In the genomic region with DNA sequence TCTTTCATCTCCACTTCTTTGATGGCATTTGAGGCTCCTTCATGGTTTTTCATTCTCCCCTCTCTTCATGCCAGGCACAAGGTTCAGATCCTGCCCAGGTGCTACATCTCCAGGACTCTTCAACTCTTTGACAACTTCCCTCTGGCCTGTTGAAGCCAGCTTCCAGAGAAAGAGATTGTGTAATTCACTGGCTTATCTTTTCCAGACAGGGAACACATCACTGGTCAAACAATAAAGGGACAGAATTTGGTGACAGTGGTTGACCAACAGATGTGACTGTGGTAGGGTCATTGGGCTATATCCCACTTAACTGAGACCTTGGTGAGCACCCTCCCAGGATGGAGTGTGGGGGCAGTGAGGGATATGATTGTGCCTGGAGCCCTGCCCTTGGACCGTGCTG, we compare ENCODE assay signal across 29 cellular contexts.
"Had no signal": no experiment of that assay in that cellular context is flagged by ENCODE, and none has a peak within 500 bp of the region (broad histone marks: within the 10 kb centered on the region; RNA-seq: fewer than 3 reads in every experiment).

No MANE protein-coding gene starts in this region.

- H3K27ac ChIP-seq: esophagus squamous epithelium, heart right ventricle, neutrophil, parathyroid adenoma, skin epidermis, spleen, thoracic aorta, tibial nerve, upper lobe of left lung had no signal

- H2AFZ ChIP-seq: parathyroid adenoma had no signal

- H3K4me1 Mint-ChIP-seq: mesothelial cell of epicardium; naive B cell; stimulated activated naive B cell treated with anti-CD40 and anti-IgM and Interleukin-4, amounts not matched to agents 10 μg/mL and 1 μg/mL and 100 μg/mL, for 72 hours had no signal

- H3K27me3 Mint-ChIP-seq: progenitor cell of endocrine pancreas had no signal

- H3K9me3 Mint-ChIP-seq: effector memory CD8-positive, alpha-beta T cell; mesothelial cell of epicardium; natural killer cell treated with Interleukin-12 subunit alpha and Interleukin-12 subunit beta and Interleukin-15 and Interleukin-18, amount 100 ng/mL, for 72 hours; neural crest cell; stimulated activated naive B cell treated with anti-CD40 and anti-IgM and Interleukin-4, amounts not matched to agents 10 μg/mL and 1 μg/mL and 100 μg/mL, for 72 hours; stimulated activated naive CD8-positive, alpha-beta T cell treated with anti-CD3 and anti-CD28 coated beads, Interleukin-15, Interleukin-2, amounts not matched to agents 100 ng/mL and 50 ng/mL, for 24 hours had no signal

- H3K4me3 ChIP-seq: esophagus squamous epithelium, heart right ventricle, mucosa of descending colon, skin epidermis, spleen, thoracic aorta, tibial nerve, upper lobe of left lung had no signal

- H3K27ac Mint-ChIP-seq: effector memory CD8-positive, alpha-beta T cell; mesothelial cell of epicardium; natural killer cell treated with Interleukin-12 subunit alpha and Interleukin-12 subunit beta and Interleukin-15 and Interleukin-18, amount 100 ng/mL, for 72 hours; progenitor cell of endocrine pancreas; stimulated activated naive B cell treated with anti-CD40 and anti-IgM and Interleukin-4, amounts not matched to agents 10 μg/mL and 1 μg/mL and 100 μg/mL, for 72 hours; stimulated activated naive CD8-positive, alpha-beta T cell treated with anti-CD3 and anti-CD28 coated beads, Interleukin-15, Interleukin-2, amounts not matched to agents 100 ng/mL and 50 ng/mL, for 24 hours had no signal

- H3K36me3 Mint-ChIP-seq: mesothelial cell of epicardium; naive B cell; natural killer cell treated with Interleukin-12 subunit alpha and Interleukin-12 subunit beta and Interleukin-15 and Interleukin-18, amount 100 ng/mL, for 72 hours; stimulated activated naive B cell treated with anti-CD40 and anti-IgM and Interleukin-4, amounts not matched to agents 10 μg/mL and 1 μg/mL and 100 μg/mL, for 72 hours had no signal

- H3K36me3 ChIP-seq: esophagus squamous epithelium, heart right ventricle, neutrophil, spleen, thoracic aorta, tibial nerve, upper lobe of left lung had no signal

- H3K4me3 Mint-ChIP-seq: effector memory CD8-positive, alpha-beta T cell; mesothelial cell of epicardium; naive B cell; natural killer cell treated with Interleukin-12 subunit alpha and Interleukin-12 subunit beta and Interleukin-15 and Interleukin-18, amount 100 ng/mL, for 72 hours; neural crest cell; stimulated activated naive B cell treated with anti-CD40 and anti-IgM and Interleukin-4, amounts not matched to agents 10 μg/mL and 1 μg/mL and 100 μg/mL, for 72 hours; stimulated activated naive CD8-positive, alpha-beta T cell treated with anti-CD3 and anti-CD28 coated beads, Interleukin-15, Interleukin-2, amounts not matched to agents 100 ng/mL and 50 ng/mL, for 24 hours had no signal

- H3K9me3 ChIP-seq: esophagus squamous epithelium, heart right ventricle, mucosa of descending colon, neutrophil, spleen, thoracic aorta, tibial nerve, upper lobe of left lung had no signal

- DNase-seq: cortex of kidney; effector memory CD8-positive, alpha-beta T cell; erythroblast; esophagus squamous epithelium; foreskin melanocyte; glutamatergic neuron; heart right ventricle; hippocampal formation; left colon; mesenchymal stem cell; mucosa of descending colon; naive B cell; spleen; stimulated activated CD4-positive, alpha-beta T cell treated with anti-CD3 and anti-CD28 coated beads, Interleukin-4, amount 100 ng/mL, for 4 hours; stimulated activated naive B cell treated with anti-CD40 and anti-IgM and Interleukin-4, amounts not matched to agents 10 μg/mL and 1 μg/mL and 100 μg/mL, for 72 hours; upper lobe of left lung had no signal

- H3K27me3 ChIP-seq: esophagus squamous epithelium, heart right ventricle, neutrophil, tibial nerve, upper lobe of left lung had no signal

- FAIRE-seq: endometrium, islet of Langerhans, urothelium cell line had no signal

- H3K4me1 ChIP-seq: spleen had no signal

- ATAC-seq: effector memory CD8-positive, alpha-beta T cell; left colon; mucosa of descending colon; natural killer cell treated with Interleukin-12 subunit alpha and Interleukin-12 subunit beta and Interleukin-15 and Interleukin-18, amount 100 ng/mL, for 72 hours; stimulated activated naive B cell treated with anti-CD40 and anti-IgM and Interleukin-4, amounts not matched to agents 10 μg/mL and 1 μg/mL and 100 μg/mL, for 72 hours had no signal

- H3K9ac ChIP-seq: parathyroid adenoma had no signal
